ENCODE assay signal across 1 cellular context in the genomic region with DNA sequence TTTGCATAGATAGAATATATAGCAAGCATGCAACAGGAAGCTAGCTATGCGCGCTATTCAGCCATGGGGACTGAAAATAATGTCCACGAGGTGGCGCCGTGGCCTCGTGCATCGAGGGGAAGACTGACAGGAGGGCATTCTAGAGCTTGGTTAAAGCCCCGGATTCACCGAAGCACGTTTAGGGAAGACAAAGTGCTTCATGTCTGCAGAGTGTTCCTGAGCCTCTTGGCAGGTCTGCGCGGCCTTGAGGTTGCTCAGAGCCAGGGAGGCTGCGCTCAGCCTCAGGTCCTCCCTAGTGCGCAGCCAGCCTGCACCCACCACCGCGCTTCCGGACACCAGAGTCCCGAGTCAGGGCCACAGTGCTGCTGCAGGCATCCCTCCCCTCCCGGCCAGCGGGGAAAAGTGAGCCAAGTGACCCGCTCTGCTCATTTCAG.
A peak's percentile ranks its signal among the peaks of the same experiment; 100 is the strongest.
TF ChIP-seq lines count a peak whose summit lies in the region.

No MANE protein-coding gene starts in this region.

TF ChIP-seq in HepG2, 621 proteins besides CTCF, POLR2A, EP300 and RAD21:
- TF ChIP-seq, protein P1, sequence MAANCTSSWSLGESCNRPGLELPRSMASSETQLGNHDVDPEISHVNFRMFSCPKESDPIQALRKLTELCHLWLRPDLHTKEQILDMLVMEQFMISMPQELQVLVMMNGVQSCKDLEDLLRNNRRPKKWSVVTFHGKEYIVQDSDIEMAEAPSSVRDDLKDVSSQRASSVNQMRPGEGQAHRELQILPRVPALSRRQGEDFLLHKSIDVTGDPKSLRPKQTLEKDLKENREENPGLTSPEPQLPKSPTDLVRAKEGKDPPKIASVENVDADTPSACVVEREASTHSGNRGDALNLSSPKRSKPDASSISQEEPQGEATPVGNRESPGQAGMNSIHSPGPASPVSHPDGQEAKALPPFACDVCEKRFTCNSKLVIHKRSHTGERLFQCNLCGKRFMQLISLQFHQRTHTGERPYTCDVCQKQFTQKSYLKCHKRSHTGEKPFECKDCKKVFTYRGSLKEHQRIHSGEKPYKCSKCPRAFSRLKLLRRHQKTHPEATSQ (CRISPR knock-in tag; IDR thresholded peaks at IDR 0.05; ENCODE audit: borderline replicate concordance): no peak
- TF ChIP-seq, protein P2, sequence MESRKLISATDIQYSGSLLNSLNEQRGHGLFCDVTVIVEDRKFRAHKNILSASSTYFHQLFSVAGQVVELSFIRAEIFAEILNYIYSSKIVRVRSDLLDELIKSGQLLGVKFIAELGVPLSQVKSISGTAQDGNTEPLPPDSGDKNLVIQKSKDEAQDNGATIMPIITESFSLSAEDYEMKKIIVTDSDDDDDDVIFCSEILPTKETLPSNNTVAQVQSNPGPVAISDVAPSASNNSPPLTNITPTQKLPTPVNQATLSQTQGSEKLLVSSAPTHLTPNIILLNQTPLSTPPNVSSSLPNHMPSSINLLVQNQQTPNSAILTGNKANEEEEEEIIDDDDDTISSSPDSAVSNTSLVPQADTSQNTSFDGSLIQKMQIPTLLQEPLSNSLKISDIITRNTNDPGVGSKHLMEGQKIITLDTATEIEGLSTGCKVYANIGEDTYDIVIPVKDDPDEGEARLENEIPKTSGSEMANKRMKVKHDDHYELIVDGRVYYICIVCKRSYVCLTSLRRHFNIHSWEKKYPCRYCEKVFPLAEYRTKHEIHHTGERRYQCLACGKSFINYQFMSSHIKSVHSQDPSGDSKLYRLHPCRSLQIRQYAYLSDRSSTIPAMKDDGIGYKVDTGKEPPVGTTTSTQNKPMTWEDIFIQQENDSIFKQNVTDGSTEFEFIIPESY (CRISPR knock-in tag; IDR thresholded peaks at IDR 0.05): no peak
- TF ChIP-seq STAG1 (CRISPR knock-in tag; IDR thresholded peaks at IDR 0.05) (peak; percentile 75), MIXL1 (CRISPR knock-in tag; IDR thresholded peaks at IDR 0.05) (no peak), SMC3 (IDR thresholded peaks at IDR 0.05; ENCODE audit: low read length) (peak; percentile 68)
TF ChIP-seq in HepG2: peak in this region for 2.
